ENCODE assay signal across 8 cellular contexts in genomic region chr18:11149441-11150270, GRCh38. TPM values are rescaled to one million over a fixed set of nuclear protein-coding genes. Genes with fewer than 3 reads are reported as not detected.
DNase-seq lines count a peak whose midpoint lies in the region; ATAC-seq and TF ChIP-seq lines count a peak whose summit lies in the region.

PIEZO2 (minus strand) TSS chr18:11149569; CDS start chr18:11148588, 981 bp downstream.

- peaks cover 18% of the 10 kb centered on the region for H3K4me1 Mint-ChIP-seq in CD14-positive monocyte
- no peaks in the 10 kb centered on the region for H3K4me1 Mint-ChIP-seq in activated T-helper 2 cell treated with anti-CD3 and anti-CD28 coated beads, Interferon-gamma antibody, Interleukin-2, Interleukin-4, amounts not matched to agents 10 μg/mL and 5 μg/mL and 100 μg/mL, durations not matched to agents 14 hours and 24 hours and 36 hours (ENCODE audit: low read depth)

- H3K9me3 ChIP-seq in colonic mucosa = no peaks in the 10 kb centered on the region
- no peaks in the 10 kb centered on the region for H3K9me3 ChIP-seq in right lobe of liver

- 27% methylated on average over 7 of the region's 62 CpGs for WGBS in right lobe of liver (ENCODE audit: insufficient coverage, low coverage, low lambda C conversion rate, missing lambda C conversion rate)

- H3K36me3 Mint-ChIP-seq in CD14-positive monocyte = peaks cover 2 to 4% of the 10 kb centered on the region in 2 donors
- no peaks in the 10 kb centered on the region for H3K36me3 Mint-ChIP-seq in activated T-helper 2 cell treated with anti-CD3 and anti-CD28 coated beads, Interferon-gamma antibody, Interleukin-2, Interleukin-4, amounts not matched to agents 10 μg/mL and 5 μg/mL and 100 μg/mL, durations not matched to agents 14 hours and 24 hours and 36 hours (ENCODE audit: low read depth)

- peak within 1 kb of the TSS; percentile 21 for H3K4me3 ChIP-seq in colonic mucosa
- H3K4me3 ChIP-seq in right lobe of liver = peak within 1 kb of the TSS; percentile 54 to 75 (median 73)

- peaks cover 40 to 70% (median 50%) of the 10 kb centered on the region in 3 donors for H3K27me3 Mint-ChIP-seq in CD14-positive monocyte (ENCODE audit: low read depth in 3 of 3)
- H3K27me3 Mint-ChIP-seq in activated T-helper 2 cell treated with anti-CD3 and anti-CD28 coated beads, Interferon-gamma antibody, Interleukin-2, Interleukin-4, amounts not matched to agents 10 μg/mL and 5 μg/mL and 100 μg/mL, durations not matched to agents 14 hours and 24 hours and 36 hours (ENCODE audit: low read depth) = peaks cover 34% of the 10 kb centered on the region

- H3K27ac ChIP-seq in colonic mucosa = no peak within 1 kb of the TSS
- peak within 1 kb of the TSS in 2 of 3 donors; percentile 20 to 44 for H3K27ac ChIP-seq in right lobe of liver
- peak within 1 kb of the TSS; percentile 60 for H3K27ac ChIP-seq in temporal lobe (ENCODE audit: low read depth, low read length)

- intact Hi-C loops in CD14-positive monocyte (cut with micrococcal nuclease) = loop anchor here (5.0 kb wide), 1 partner anchor 587 kb away; no protein-coding TSS in a partner anchor
- intact Hi-C loops in colonic mucosa (cut with DNase I) = loop anchor here (5.0 to 10.0 kb wide), 3 partner anchors 105 to 587 kb away; no protein-coding TSS in a partner anchor
- intact Hi-C loops in right lobe of liver (cut with DNase I) = loop anchor here in 1 of 2 donors (10.0 kb wide), 1 partner anchor 295 kb away; no protein-coding TSS in a partner anchor
- intact Hi-C loops in activated T-helper 2 cell treated with anti-CD3 and anti-CD28 coated beads, Interferon-gamma antibody, Interleukin-2, Interleukin-4, amounts not matched to agents 10 μg/mL and 5 μg/mL and 100 μg/mL, durations not matched to agents 14 hours and 24 hours and 36 hours (cut with micrococcal nuclease) = loop anchor here (10.0 kb wide), 1 partner anchor 295 kb away; no protein-coding TSS in a partner anchor

- no peak for TF ChIP-seq CTCF in CD14-positive monocyte (IDR thresholded peaks at IDR 0.05)
- TF ChIP-seq CTCF in colonic mucosa (IDR thresholded peaks at IDR 0.05) = no peak
- peak in 1 of 4 donors; percentile 11 for TF ChIP-seq CTCF in right lobe of liver (IDR thresholded peaks at IDR 0.05)

- H3K4me1 ChIP-seq in colonic mucosa (no peaks in the 10 kb centered on the region), right lobe of liver (peaks cover 0 to 33% (median 3%) of the 10 kb centered on the region in 4 donors)

- no peak for DNase-seq in CD14-positive monocyte (ENCODE audit: low spot score)
- DNase-seq in KG1 (lab: John Stamatoyannopoulos, UW) = peak; percentile 36
- peak; percentile 69 for DNase-seq in colonic mucosa
- DNase-seq in right lobe of liver = peak; percentile 88 to 91 (median 89)
- no peak for DNase-seq in activated T-helper 2 cell treated with anti-CD3 and anti-CD28 coated beads, Interferon-gamma antibody, Interleukin-2, Interleukin-4, amounts not matched to agents 10 μg/mL and 5 μg/mL and 100 μg/mL, durations not matched to agents 14 hours and 24 hours and 36 hours (ENCODE audit: low spot score)
- no peak for DNase-seq in stimulated activated CD4-positive, alpha-beta T cell treated with anti-CD3 and anti-CD28 coated beads, Interleukin-1b, Interleukin-23, amount 100 ng/mL, for 48 hours

- ATAC-seq in GM19324 (IDR thresholded peaks at IDR 0.05; ENCODE audit: low FRiP score, unreplicated experiment) (peak; percentile 69), right lobe of liver (peak; percentile 83 to 91 (median 86))

- H3K36me3 ChIP-seq in colonic mucosa (no peaks in the 10 kb centered on the region), right lobe of liver (no peaks in the 10 kb centered on the region)

- peaks cover 0 to 9% (median 5%) of the 10 kb centered on the region in 7 donors for H3K9me3 Mint-ChIP-seq in CD14-positive monocyte
- no peaks in the 10 kb centered on the region for H3K9me3 Mint-ChIP-seq in activated T-helper 2 cell treated with anti-CD3 and anti-CD28 coated beads, Interferon-gamma antibody, Interleukin-2, Interleukin-4, amounts not matched to agents 10 μg/mL and 5 μg/mL and 100 μg/mL, durations not matched to agents 14 hours and 24 hours and 36 hours

- H3K9ac ChIP-seq in colonic mucosa (ENCODE audit: low read depth in 2 of 2, low read length in 2 of 2) = peak within 1 kb of the TSS in 1 of 2 donors; percentile 41

- peaks cover 30% of the 10 kb centered on the region for H3K27me3 ChIP-seq in colonic mucosa
- H3K27me3 ChIP-seq in right lobe of liver = no peaks in the 10 kb centered on the region

- H3K4me3 Mint-ChIP-seq in CD14-positive monocyte = peak within 1 kb of the TSS; percentile 57 to 87
- no peak within 1 kb of the TSS for H3K4me3 Mint-ChIP-seq in activated T-helper 2 cell treated with anti-CD3 and anti-CD28 coated beads, Interferon-gamma antibody, Interleukin-2, Interleukin-4, amounts not matched to agents 10 μg/mL and 5 μg/mL and 100 μg/mL, durations not matched to agents 14 hours and 24 hours and 36 hours (ENCODE audit: low read depth)

- no peak within 1 kb of the TSS for H3K27ac Mint-ChIP-seq in CD14-positive monocyte
- H3K27ac Mint-ChIP-seq in activated T-helper 2 cell treated with anti-CD3 and anti-CD28 coated beads, Interferon-gamma antibody, Interleukin-2, Interleukin-4, amounts not matched to agents 10 μg/mL and 5 μg/mL and 100 μg/mL, durations not matched to agents 14 hours and 24 hours and 36 hours = no peak within 1 kb of the TSS

- TF ChIP-seq POLR2A in right lobe of liver (IDR thresholded peaks at IDR 0.05) = peak; percentile 78

RNA-seq across cellular contexts. Expression of gene PIEZO2, which starts in this region (rescaled TPM):
- not detected for polyA plus RNA-seq in CD14-positive monocyte
- total RNA-seq in colonic mucosa (1 to 10 TPM in 1 of 2 donors, under 1 TPM in 1; 0.79 to 4.0 TPM), right lobe of liver (10 to 100 TPM in 3 of 6 experiments, 1 to 10 TPM in 3; 6.6 to 16.9 (median 10.1) TPM), temporal lobe (3.9 TPM)
- total RNA-seq in activated T-helper 2 cell treated with anti-CD3 and anti-CD28 coated beads, Interferon-gamma antibody, Interleukin-2, Interleukin-4, amounts not matched to agents 10 μg/mL and 5 μg/mL and 100 μg/mL, durations not matched to agents 14 hours and 24 hours and 36 hours = not detected in 2 replicates

Comparison
In these comparisons a context has a peak if more than half of its experiments do, and no peak if none do; other contexts are left out.
1. DNase-seq: peak in KG1 (single experiment), colonic mucosa (single experiment) and right lobe of liver (3 of 3); none in CD14-positive monocyte (single experiment), activated T-helper 2 cell treated with anti-CD3 and anti-CD28 coated beads, Interferon-gamma antibody, Interleukin-2, Interleukin-4, amounts not matched to agents 10 μg/mL and 5 μg/mL and 100 μg/mL, durations not matched to agents 14 hours and 24 hours and 36 hours (single experiment) and stimulated activated CD4-positive, alpha-beta T cell treated with anti-CD3 and anti-CD28 coated beads, Interleukin-1b, Interleukin-23, amount 100 ng/mL, for 48 hours (single experiment).